ENCODE assay signal across 9 cellular contexts in genomic region chr2:40511661-40512213, GRCh38. TPM values are rescaled to one million over a fixed set of nuclear protein-coding genes. Genes with fewer than 3 reads are reported as not detected.
DNase-seq lines count a peak whose midpoint lies in the region; ATAC-seq and TF ChIP-seq lines count a peak whose summit lies in the region.
"Had no signal": no experiment of that assay in that cellular context is flagged by ENCODE, and none has a peak within 500 bp of the region (broad histone marks: within the 10 kb centered on the region; RNA-seq: fewer than 3 reads in every experiment).

No MANE protein-coding gene starts in this region.

- CTCF ChIA-PET in OCI-LY7 (lab: Charles Lee; ENCODE audit: unreplicated experiment): no interaction called here

- no TSS peak for BruUV-seq in OCI-LY7 (replicated peaks; lab: Mats Ljungman, UMichigan)

- H3K36me3 ChIP-seq in neutrophil: no peaks in the 10 kb centered on the region
- H3K36me3 ChIP-seq in OCI-LY7 (ENCODE audit: insufficient read depth, low read length): no peaks in the 10 kb centered on the region

- H4K20me1 ChIP-seq in OCI-LY7 (ENCODE audit: insufficient read depth, low read length): no peaks in the 10 kb centered on the region

- peak overlapping the region; percentile 33 for H3K4me3 ChIP-seq in AG10803 (ENCODE audit: low read length)
- H3K4me3 ChIP-seq in fibroblast of pulmonary artery (replicated peaks; ENCODE audit: low read depth, low read length): peak overlapping the region; percentile 42
- peak overlapping the region; percentile 56 to 71 for H3K4me3 ChIP-seq in neutrophil (ENCODE audit: low read depth in 1 of 2, low read length in 1 of 2)
- no peak overlapping the region for H3K4me3 ChIP-seq in OCI-LY7 (ENCODE audit: low read depth, low read length, poor library complexity, severe bottlenecking)

- TF ChIP-seq CTCF in AG10803 (conservative IDR thresholded peaks at IDR 0.05; ENCODE audit: low read length): no peak
- no peak for TF ChIP-seq CTCF in fibroblast of pulmonary artery (IDR thresholded peaks at IDR 0.05; ENCODE audit: low read length, missing control alignments)
- no peak for TF ChIP-seq CTCF in neutrophil (IDR thresholded peaks at IDR 0.05)
- TF ChIP-seq CTCF in OCI-LY7 (conservative IDR thresholded peaks at IDR 0.05; ENCODE audit: low read length): no peak

- DNase-seq in AG10803 (ENCODE audit: low read depth) (peak; percentile 95), RPMI7951 (ENCODE audit: low read depth) (peak; percentile 10), fibroblast of pulmonary artery (ENCODE audit: low read depth) (peak; percentile 97), NCI-H226 (no peak), NCI-H2029 treated with DMSO at 0.1 percent for 48 hours (lab: John Stamatoyannopoulos, UW) (no peak), OCI-LY7 (ENCODE audit: low spot score) (no peak)

- no peaks in the 10 kb centered on the region for H3K9me2 ChIP-seq in OCI-LY7 (ENCODE audit: insufficient read depth, low read length)

- peaks cover 47 to 57% of the 10 kb centered on the region in 2 experiments for H3K4me1 ChIP-seq in neutrophil (ENCODE audit: control insufficient read depth in 1 of 2, insufficient read depth in 1 of 2, low read depth in 1 of 2, low read length in 1 of 2)
- no peaks in the 10 kb centered on the region for H3K4me1 ChIP-seq in OCI-LY7 (ENCODE audit: insufficient read depth, low read length, poor library complexity, severe bottlenecking)

- H3K79me2 ChIP-seq in OCI-LY7 (ENCODE audit: insufficient read depth, low read depth, low read length): no peaks in the 10 kb centered on the region

- intact Hi-C loops in OCI-LY7 (cut with micrococcal nuclease; ENCODE audit: unreplicated experiment): no loop called here

- H3K4me2 ChIP-seq in OCI-LY7 (ENCODE audit: low read length): no peak overlapping the region

- no peak for ATAC-seq in HG03460 (IDR thresholded peaks at IDR 0.05; ENCODE audit: unreplicated experiment)

- POLR2A ChIA-PET in OCI-LY7 (lab: Charles Lee): interaction anchor here (1.1 to 1.5 kb wide), 3 partner anchors 11 to 124 kb away, joined by 3 to 6 read pairs (median 3); no protein-coding TSS in a partner anchor

- H3K27ac ChIP-seq in neutrophil (peak overlapping the region; percentile 87), OCI-LY7 (ENCODE audit: low read depth, low read length, poor library complexity, severe bottlenecking) (no peak overlapping the region)
- H3K27ac ChIP-seq: C4-2B had no signal

- no peak overlapping the region for H2AFZ ChIP-seq in OCI-LY7 (ENCODE audit: low read length)

- no peaks in the 10 kb centered on the region for H3K27me3 ChIP-seq in neutrophil

- H3K9me3 ChIP-seq in neutrophil: no peaks in the 10 kb centered on the region
- no peaks in the 10 kb centered on the region for H3K9me3 ChIP-seq in OCI-LY7 (ENCODE audit: low read length)

RNA-seq across cellular contexts. Expression of gene SLC8A1, which starts 59.8 kb away (rescaled TPM):
- 6.4 and 8.5 TPM in 2 replicates for total RNA-seq in RPMI7951 (2014; rRNA removed; shearing (Covaris generic))
- 5.0 and 7.3 TPM in 2 replicates for total RNA-seq in OCI-LY7 (2014; rRNA removed; shearing (Covaris generic))
- total RNA-seq in OCI-LY7 (2022): 3.6 and 4.7 TPM in 2 replicates

Comparison
In these comparisons a context has a peak if more than half of its experiments do, and no peak if none do; other contexts are left out.
1. DNase-seq: peak in AG10803 (single experiment), RPMI7951 (single experiment) and fibroblast of pulmonary artery (single experiment); none in NCI-H226 (single experiment), NCI-H2029 treated with DMSO at 0.1 percent for 48 hours (single experiment) and OCI-LY7 (single experiment).